ENCODE assay signal across 24 cellular contexts in genomic region chr6:142635130-142635529, GRCh38.
DNase-seq lines count a peak whose midpoint lies in the region; ATAC-seq and TF ChIP-seq lines count a peak whose summit lies in the region.
"Had no signal": no experiment of that assay in that cellular context is flagged by ENCODE, and none has a peak within 500 bp of the region (broad histone marks: within the 10 kb centered on the region; RNA-seq: fewer than 3 reads in every experiment).

No MANE protein-coding gene starts in this region.

- DNase-seq in activated naive CD8-positive, alpha-beta T cell treated with anti-CD3 and anti-CD28 coated beads for 36 hours = no peak
- DNase-seq in T-helper 17 cell (no peak), foreskin fibroblast (peak; percentile 19 to 38), DMS53 (lab: John Stamatoyannopoulos, UW) (no peak), NCI-H2171 (lab: John Stamatoyannopoulos, UW) (no peak), GM23338 (ENCODE audit: low spot score) (no peak)
- DNase-seq: activated CD4-positive, alpha-beta T cell treated with anti-CD3 and anti-CD28 coated beads, Interleukin-2, amount 10 ng/mL, durations not matched to agents 7 days and 5 days; activated naive CD4-positive, alpha-beta T cell treated with anti-CD3 and anti-CD28 coated beads for 36 hours; CD8-positive, alpha-beta T cell; dermis blood vessel endothelial cell; GOT3; kidney; NCI-H1048; NCI-H2081 treated with DMSO at 0.1 percent for 48 hours; NCI-H524 treated with DMSO at 0.1 percent for 48 hours; OCI-M1; transverse colon had no signal

- H3K4me3 ChIP-seq in foreskin fibroblast (ENCODE audit: low read depth in 1 of 2, low read length in 2 of 2) = no peak overlapping the region
- no peak overlapping the region for H3K4me3 ChIP-seq in GM23338
- H3K4me3 ChIP-seq: GM12878, hepatocyte, transverse colon had no signal

- H3K4me1 Mint-ChIP-seq in activated naive CD8-positive, alpha-beta T cell (ENCODE audit: low read depth) = peaks cover 18% of the 10 kb centered on the region
- H3K4me1 Mint-ChIP-seq in activated naive CD8-positive, alpha-beta T cell treated with anti-CD3 and anti-CD28 coated beads for 36 hours = peaks cover 13% of the 10 kb centered on the region
- H3K4me1 Mint-ChIP-seq in T-helper 17 cell = peaks cover 17% of the 10 kb centered on the region
- peaks cover 4% of the 10 kb centered on the region; the same call in 2 of the 3 replicates for H3K4me1 Mint-ChIP-seq in GM23338
- H3K4me1 Mint-ChIP-seq: mesothelial cell of epicardium had no signal

- no peaks in the 10 kb centered on the region for H4K20me1 ChIP-seq in GM23338 (replicated peaks; ENCODE audit: insufficient read depth)

- TF ChIP-seq CTCF in foreskin fibroblast (IDR thresholded peaks at IDR 0.05; ENCODE audit: low read depth, low read length) = no peak
- no peak for TF ChIP-seq CTCF in GM23338 (conservative IDR thresholded peaks at IDR 0.05; ENCODE audit: low read depth in 2 of 2)

- H3K36me3 ChIP-seq in GM23338 (ENCODE audit: insufficient read depth) = no peaks in the 10 kb centered on the region
- H3K36me3 ChIP-seq: transverse colon had no signal

- H3K27ac Mint-ChIP-seq in activated naive CD8-positive, alpha-beta T cell = no peak overlapping the region
- H3K27ac Mint-ChIP-seq in activated naive CD8-positive, alpha-beta T cell treated with anti-CD3 and anti-CD28 coated beads for 36 hours = no peak overlapping the region
- H3K27ac Mint-ChIP-seq in T-helper 17 cell (peak overlapping the region; percentile 12), GM23338 (no peak overlapping the region)
- H3K27ac Mint-ChIP-seq: activated CD4-positive, alpha-beta T cell treated with anti-CD3 and anti-CD28 coated beads, Interleukin-2, amount 10 ng/mL, durations not matched to agents 7 days and 5 days; activated naive CD4-positive, alpha-beta T cell treated with anti-CD3 and anti-CD28 coated beads for 36 hours; CD8-positive, alpha-beta T cell; mesothelial cell of epicardium; stimulated activated memory B cell treated with anti-CD40 and anti-IgM and Interleukin-4, amounts not matched to agents 10 μg/mL and 1 μg/mL and 100 μg/mL, for 72 hours had no signal

- H3K79me2 ChIP-seq in GM23338 (replicated peaks; ENCODE audit: insufficient read depth) = no peaks in the 10 kb centered on the region
- H3K79me2 ChIP-seq: hepatocyte had no signal

- H3K9me3 ChIP-seq in T-helper 17 cell (ENCODE audit: control insufficient read depth, low read length, poor library complexity, severe bottlenecking) = no peaks in the 10 kb centered on the region
- H3K9me3 ChIP-seq: transverse colon had no signal

- no peak overlapping the region for H3K27ac ChIP-seq in GM23338 (ENCODE audit: low read depth)
- H3K27ac ChIP-seq: hepatocyte, transverse colon had no signal

- H3K4me3 Mint-ChIP-seq in activated naive CD8-positive, alpha-beta T cell = peak overlapping the region; percentile 32
- no peak overlapping the region for H3K4me3 Mint-ChIP-seq in activated naive CD8-positive, alpha-beta T cell treated with anti-CD3 and anti-CD28 coated beads for 36 hours
- H3K4me3 Mint-ChIP-seq in T-helper 17 cell (no peak overlapping the region), GM23338 (no peak overlapping the region)
- H3K4me3 Mint-ChIP-seq: activated CD4-positive, alpha-beta T cell treated with anti-CD3 and anti-CD28 coated beads, Interleukin-2, amount 10 ng/mL, durations not matched to agents 7 days and 5 days; activated naive CD4-positive, alpha-beta T cell treated with anti-CD3 and anti-CD28 coated beads for 36 hours; CD8-positive, alpha-beta T cell; mesothelial cell of epicardium; neural crest cell; stimulated activated memory B cell treated with anti-CD40 and anti-IgM and Interleukin-4, amounts not matched to agents 10 μg/mL and 1 μg/mL and 100 μg/mL, for 72 hours had no signal

- 0 out of 2 replicates have a peak, but pooled peaks cover 2% of the 10 kb centered on the region for H3K4me1 ChIP-seq in GM23338 (ENCODE audit: insufficient read depth)
- H3K4me1 ChIP-seq: transverse colon had no signal

- H3K9me3 Mint-ChIP-seq in activated naive CD8-positive, alpha-beta T cell (ENCODE audit: low read depth) = no peaks in the 10 kb centered on the region
- no peaks in the 10 kb centered on the region for H3K9me3 Mint-ChIP-seq in activated naive CD8-positive, alpha-beta T cell treated with anti-CD3 and anti-CD28 coated beads for 36 hours
- H3K9me3 Mint-ChIP-seq in GM23338 = no peaks in the 10 kb centered on the region
- H3K9me3 Mint-ChIP-seq: activated CD4-positive, alpha-beta T cell treated with anti-CD3 and anti-CD28 coated beads, Interleukin-2, amount 10 ng/mL, durations not matched to agents 7 days and 5 days; activated naive CD4-positive, alpha-beta T cell treated with anti-CD3 and anti-CD28 coated beads for 36 hours; CD8-positive, alpha-beta T cell; mesothelial cell of epicardium; neural crest cell; stimulated activated memory B cell treated with anti-CD40 and anti-IgM and Interleukin-4, amounts not matched to agents 10 μg/mL and 1 μg/mL and 100 μg/mL, for 72 hours had no signal

- no peaks in the 10 kb centered on the region for H3K27me3 Mint-ChIP-seq in activated naive CD8-positive, alpha-beta T cell
- no peaks in the 10 kb centered on the region for H3K27me3 Mint-ChIP-seq in activated naive CD8-positive, alpha-beta T cell treated with anti-CD3 and anti-CD28 coated beads for 36 hours
- H3K27me3 Mint-ChIP-seq in T-helper 17 cell = peaks cover 17% of the 10 kb centered on the region
- H3K27me3 Mint-ChIP-seq in GM23338 (ENCODE audit: insufficient read depth, low read depth, poor library complexity) = no peaks in the 10 kb centered on the region
- H3K27me3 Mint-ChIP-seq: activated CD4-positive, alpha-beta T cell treated with anti-CD3 and anti-CD28 coated beads, Interleukin-2, amount 10 ng/mL, durations not matched to agents 7 days and 5 days had no signal

- H3K27me3 ChIP-seq in GM23338 (ENCODE audit: insufficient read depth) = no peaks in the 10 kb centered on the region
- H3K27me3 ChIP-seq: hepatocyte, transverse colon had no signal

- H3F3A ChIP-seq in GM23338 (replicated peaks; ENCODE audit: low read depth) = no peaks in the 10 kb centered on the region

- H3K36me3 Mint-ChIP-seq in activated naive CD8-positive, alpha-beta T cell = no peaks in the 10 kb centered on the region
- H3K36me3 Mint-ChIP-seq in activated naive CD8-positive, alpha-beta T cell treated with anti-CD3 and anti-CD28 coated beads for 36 hours = no peaks in the 10 kb centered on the region
- H3K36me3 Mint-ChIP-seq in T-helper 17 cell (ENCODE audit: low read depth) (no peaks in the 10 kb centered on the region), GM23338 (ENCODE audit: low read depth) (no peaks in the 10 kb centered on the region)
- H3K36me3 Mint-ChIP-seq: CD8-positive, alpha-beta T cell; mesothelial cell of epicardium; stimulated activated memory B cell treated with anti-CD40 and anti-IgM and Interleukin-4, amounts not matched to agents 10 μg/mL and 1 μg/mL and 100 μg/mL, for 72 hours had no signal

- no peak overlapping the region for H2AFZ ChIP-seq in GM23338
- H2AFZ ChIP-seq: hepatocyte had no signal

- 0 out of 2 replicates have a peak, but pooled peaks cover 12% of the 10 kb centered on the region for H3K9me2 ChIP-seq in GM23338 (ENCODE audit: insufficient read depth)

- ATAC-seq in T-helper 17 cell (no peak), HG03521 (IDR thresholded peaks at IDR 0.05; ENCODE audit: unreplicated experiment) (no peak), GM23338 (no peak)
- ATAC-seq: CD8-positive, alpha-beta T cell; GM12878; stimulated activated memory B cell treated with anti-CD40 and anti-IgM and Interleukin-4, amounts not matched to agents 10 μg/mL and 1 μg/mL and 100 μg/mL, for 72 hours had no signal

- H3K4me2 ChIP-seq in GM23338 = no peak overlapping the region
- H3K4me2 ChIP-seq: hepatocyte had no signal

TF ChIP-seq in GM23338, 12 proteins besides CTCF, POLR2A, EP300 and RAD21 (continues in another document):
- no peak for TF ChIP-seq ZNF331 (CRISPR knock-in tag; IDR thresholded peaks at IDR 0.05; ENCODE audit: low read depth)

Comparison
In these comparisons a context has a peak if more than half of its experiments do, and no peak if none do; other contexts are left out.
1. DNase-seq: peak in foreskin fibroblast (2 of 2); none in activated naive CD8-positive, alpha-beta T cell treated with anti-CD3 and anti-CD28 coated beads for 36 hours (single experiment), T-helper 17 cell (0 of 3), DMS53 (single experiment), NCI-H2171 (single experiment) and GM23338 (single experiment).